ENCODE assay signal across 8 cellular contexts in genomic region chr14:91252901-91253794, GRCh38. TPM values are rescaled to one million over a fixed set of nuclear protein-coding genes. Genes with fewer than 3 reads are reported as not detected.
A peak's percentile ranks its signal among the peaks of the same experiment; 100 is the strongest.
DNase-seq lines count a peak whose midpoint lies in the region; ATAC-seq and TF ChIP-seq lines count a peak whose summit lies in the region.

No MANE protein-coding gene starts in this region.

- DNase-seq in CD1c-positive myeloid dendritic cell (ENCODE audit: extremely low spot score), result peak; percentile 58
- DNase-seq in HEK293T (ENCODE audit: extremely low spot score), result peak; percentile 57
- DNase-seq in WERI-Rb-1, result peak; percentile 40
- peak; percentile 30 for DNase-seq in effector CD4-positive, alpha-beta T cell
- DNase-seq in midbrain (lab: John Stamatoyannopoulos, UW), result peak; percentile 17
- peak; percentile 80 for DNase-seq in upper lobe of right lung
- DNase-seq in HT-29 (ENCODE audit: low spot score), result no peak
- no peak for DNase-seq in DMS153 treated with DMSO at 0.1 percent for 48 hours (lab: John Stamatoyannopoulos, UW; ENCODE audit: unreplicated experiment)

- H3K27ac ChIP-seq in WERI-Rb-1 (peak overlapping the region; percentile 58), upper lobe of right lung (peak overlapping the region; percentile 58)

- H3K9me3 ChIP-seq in WERI-Rb-1 (ENCODE audit: severe bottlenecking) (no peaks in the 10 kb centered on the region), upper lobe of right lung (no peaks in the 10 kb centered on the region)

- H3K4me3 ChIP-seq in WERI-Rb-1 (ENCODE audit: low read depth, low read length), result peak overlapping the region; percentile 64
- H3K4me3 ChIP-seq in upper lobe of right lung, result peak overlapping the region; percentile 56

- CTCF ChIA-PET in HEK293T (lab: Yijun Ruan, JAX), result interaction anchor here (0.6 to 0.8 kb wide), 6 partner anchors 10 to 1312 kb away, joined by 3 to 9 read pairs (median 4); no protein-coding TSS in a partner anchor

- POLR2A ChIA-PET in HEK293T (lab: Yijun Ruan, JAX), result interaction anchor here (0.6 kb wide), 1 partner anchor 1470 kb away, joined by 3 read pairs; no protein-coding TSS in a partner anchor

- intact Hi-C loops in upper lobe of right lung (cut with DNase I), result no loop called here

- peak; percentile 69 for ATAC-seq in upper lobe of right lung

- peaks cover 48% of the 10 kb centered on the region for H3K4me1 ChIP-seq in upper lobe of right lung

- peak; percentile 25; the same call in 1 of the 2 replicates for TF ChIP-seq CTCF in WERI-Rb-1 (IDR thresholded peaks at IDR 0.05; ENCODE audit: low read depth, low read length)
- peak; percentile 12 for TF ChIP-seq CTCF in upper lobe of right lung (IDR thresholded peaks at IDR 0.05)

- no peaks in the 10 kb centered on the region for H3K36me3 ChIP-seq in WERI-Rb-1
- no peaks in the 10 kb centered on the region for H3K36me3 ChIP-seq in upper lobe of right lung

- H3K27me3 ChIP-seq in WERI-Rb-1 (ENCODE audit: insufficient read depth, low read depth, severe bottlenecking) (no peaks in the 10 kb centered on the region), upper lobe of right lung (no peaks in the 10 kb centered on the region)

TF ChIP-seq in HEK293T, 16 proteins besides CTCF, POLR2A, EP300 and RAD21:
- TF ChIP-seq HDGF (IDR thresholded peaks at IDR 0.05; ENCODE audit: borderline replicate concordance) (0 out of 2 replicates have a peak, but pooled peaks have one; percentile 28), PKNOX1 (IDR thresholded peaks at IDR 0.05) (no peak), SUZ12 (IDR thresholded peaks at IDR 0.05) (no peak)

RNA-seq across cellular contexts. Expression of gene GPR68, which starts 8.6 kb away (rescaled TPM):
- 6.3 TPM for total RNA-seq in upper lobe of right lung
- 0.31 TPM in 1 of 2 replicates, not detected in the other for total RNA-seq in HT-29 (2014; rRNA removed; shearing (Covaris generic))

Comparison
In these comparisons a context has a peak if more than half of its experiments do, and no peak if none do; other contexts are left out.
1. DNase-seq: peak in CD1c-positive myeloid dendritic cell (single experiment), HEK293T (single experiment), WERI-Rb-1 (single experiment), effector CD4-positive, alpha-beta T cell (single experiment), midbrain (single experiment) and upper lobe of right lung (single experiment); none in HT-29 (single experiment) and DMS153 treated with DMSO at 0.1 percent for 48 hours (single experiment).